Comparison of ENCODE assay signal across 14 cellular contexts in genomic region chr4:174198396-174199179, GRCh38.
DNase-seq lines count a peak whose midpoint lies in the region; TF ChIP-seq lines count a peak whose summit lies in the region.
"Had no signal": no experiment of that assay in that cellular context is flagged by ENCODE, and none has a peak within 500 bp of the region (broad histone marks: within the 10 kb centered on the region; RNA-seq: fewer than 3 reads in every experiment).

No MANE protein-coding gene starts in this region.

- H3K4me3 ChIP-seq in astrocyte of the cerebellum (ENCODE audit: low read depth, low read length), result no peak overlapping the region

- no peak for TF ChIP-seq CTCF in AG09319 (IDR thresholded peaks at IDR 0.05; ENCODE audit: low read depth, low read length)
- TF ChIP-seq CTCF in astrocyte of the cerebellum (IDR thresholded peaks at IDR 0.05; ENCODE audit: low read depth, low read length, missing control alignments), result no peak

- DNase-seq in AG09319 (ENCODE audit: extremely low read depth, low read depth) (peak; percentile 30), M059J (ENCODE audit: low read depth) (peak; percentile 84), astrocyte of the cerebellum (ENCODE audit: low read depth) (peak; percentile 78), kidney tubule cell (ENCODE audit: low spot score) (peak; percentile 57), HK-2 (ENCODE audit: unreplicated experiment) (no peak), mesenteric fat pad (ENCODE audit: low spot score) (no peak)
- DNase-seq in activated effector memory CD4-positive, alpha-beta T cell treated with anti-CD3 and anti-CD28 coated beads, Interleukin-2, amount 50 U/mL, for 16 hours, result no peak
- DNase-seq in effector CD8-positive, alpha-beta T cell (lab: John Stamatoyannopoulos, UW), result no peak
- DNase-seq: activated CD4-positive, alpha-beta T cell treated with anti-CD3 and anti-CD28 coated beads for 1 hour; activated effector memory CD4-positive, alpha-beta T cell treated with Interleukin-2 at 50 U/mL for 16 hours; CD4-positive, alpha-beta memory T cell; effector CD4-positive, alpha-beta T cell; immature natural killer cell; NCI-H1105 had no signal

- in situ Hi-C loops in astrocyte of the cerebellum (cut with HindIII; ENCODE audit: low sequenced_read_pairs), result no loop called here

Comparison
In these comparisons a context has a peak if more than half of its experiments do, and no peak if none do; other contexts are left out.
1. DNase-seq: peak in AG09319 (single experiment), M059J (single experiment), astrocyte of the cerebellum (single experiment) and kidney tubule cell (single experiment); none in HK-2 (single experiment), activated effector memory CD4-positive, alpha-beta T cell treated with anti-CD3 and anti-CD28 coated beads, Interleukin-2, amount 50 U/mL, for 16 hours (single experiment), mesenteric fat pad (single experiment) and effector CD8-positive, alpha-beta T cell (single experiment).